Comparison of ENCODE assay signal across 1 cellular context in genomic region chr10:107894521-107894920, GRCh38.
TF ChIP-seq lines count a peak whose summit lies in the region.

No MANE protein-coding gene starts in this region.

TF ChIP-seq in GM23338, 12 proteins besides CTCF, POLR2A, EP300 and RAD21 (continued from another document):
- no peak for TF ChIP-seq ZNF462 (CRISPR knock-in tag; IDR thresholded peaks at IDR 0.05)
- TF ChIP-seq ZNF114 (CRISPR knock-in tag; IDR thresholded peaks at IDR 0.05): no peak
- TF ChIP-seq EZH2phosphoT487 (IDR thresholded peaks at IDR 0.05; ENCODE audit: unreplicated experiment): no peak
- no peak for TF ChIP-seq NANOG (IDR thresholded peaks at IDR 0.05; ENCODE audit: borderline replicate concordance)
- TF ChIP-seq STAT1 (IDR thresholded peaks at IDR 0.05; ENCODE audit: unreplicated experiment): no peak
- no peak for TF ChIP-seq CREB1 (CRISPR knock-in tag; IDR thresholded peaks at IDR 0.05; ENCODE audit: low read depth)
- TF ChIP-seq JUNB (IDR thresholded peaks at IDR 0.05; ENCODE audit: unreplicated experiment): no peak
- TF ChIP-seq ZNF331 (CRISPR knock-in tag; IDR thresholded peaks at IDR 0.05; ENCODE audit: low read depth): no peak
- no peak for TF ChIP-seq POLR2AphosphoS5 (IDR thresholded peaks at IDR 0.05; ENCODE audit: low read depth)
